Comparison of ENCODE assay signal across 18 cellular contexts in genomic region chr2:179966778-179967394, GRCh38. TPM values are rescaled to one million over a fixed set of nuclear protein-coding genes. Genes with fewer than 3 reads are reported as not detected.
A peak's percentile ranks its signal among the peaks of the same experiment; 100 is the strongest.
DNase-seq lines count a peak whose midpoint lies in the region; ATAC-seq and TF ChIP-seq lines count a peak whose summit lies in the region.
"Had no signal": no experiment of that assay in that cellular context is flagged by ENCODE, and none has a peak within 500 bp of the region (broad histone marks: within the 10 kb centered on the region; RNA-seq: fewer than 3 reads in every experiment).

No MANE protein-coding gene starts in this region.

- POLR2A ChIA-PET in activated CD8-positive, alpha-beta T cell treated with anti-CD3 and anti-CD28 coated beads for 36 hours (lab: Charles Lee) = no interaction called here
- POLR2A ChIA-PET in activated CD8-positive, alpha-beta T cell treated with anti-CD3 and anti-CD28 coated beads, Interleukin-2, amount 10 ng/mL, durations not matched to agents 7 days and 5 days (lab: Charles Lee) = no interaction called here

- peaks cover 9% of the 10 kb centered on the region for H3K4me1 Mint-ChIP-seq in activated CD8-positive, alpha-beta T cell treated with anti-CD3 and anti-CD28 coated beads for 36 hours (ENCODE audit: low read depth)
- H3K4me1 Mint-ChIP-seq in activated CD8-positive, alpha-beta T cell treated with anti-CD3 and anti-CD28 coated beads, Interleukin-2, amount 10 ng/mL, durations not matched to agents 7 days and 5 days (ENCODE audit: low read depth) = peaks cover 2% of the 10 kb centered on the region
- no peaks in the 10 kb centered on the region for H3K4me1 Mint-ChIP-seq in neural progenitor cell

- 77% methylated on average over 3 of the region's 3 CpGs for WGBS in HUES64
- 82 to 85% methylated on average over 3 of the region's 3 CpGs for WGBS in upper lobe of left lung, 2 donors

- H2AFZ ChIP-seq in neural progenitor cell (replicated peaks) = no peak overlapping the region
- H2AFZ ChIP-seq: GM23248 had no signal

- H3K4me3 ChIP-seq in HUES64 (ENCODE audit: low read length) = no peak overlapping the region
- H3K4me3 ChIP-seq in neural progenitor cell = no peak overlapping the region
- H3K4me3 ChIP-seq in upper lobe of left lung = no peak overlapping the region
- H3K4me3 ChIP-seq: GM23248 had no signal

- H3K9me3 Mint-ChIP-seq in activated CD8-positive, alpha-beta T cell treated with anti-CD3 and anti-CD28 coated beads for 36 hours = no peaks in the 10 kb centered on the region
- H3K9me3 Mint-ChIP-seq in activated CD8-positive, alpha-beta T cell treated with anti-CD3 and anti-CD28 coated beads, Interleukin-2, amount 10 ng/mL, durations not matched to agents 7 days and 5 days (ENCODE audit: insufficient read depth) = no peaks in the 10 kb centered on the region
- no peaks in the 10 kb centered on the region for H3K9me3 Mint-ChIP-seq in neural progenitor cell

- TF ChIP-seq POLR2A in upper lobe of left lung (IDR thresholded peaks at IDR 0.05) = no peak

- peaks cover 17% of the 10 kb centered on the region for H3K4me1 ChIP-seq in HUES64 (ENCODE audit: insufficient read depth, low read length)
- peaks cover 12% of the 10 kb centered on the region for H3K4me1 ChIP-seq in neural progenitor cell
- no peaks in the 10 kb centered on the region for H3K4me1 ChIP-seq in upper lobe of left lung

- no peaks in the 10 kb centered on the region for H3K79me2 ChIP-seq in neural progenitor cell (ENCODE audit: low read depth)

- no peak for ATAC-seq in activated CD8-positive, alpha-beta T cell treated with anti-CD3 and anti-CD28 coated beads for 36 hours
- no peak for ATAC-seq in activated CD8-positive, alpha-beta T cell treated with anti-CD3 and anti-CD28 coated beads, Interleukin-2, amount 10 ng/mL, durations not matched to agents 7 days and 5 days
- ATAC-seq in upper lobe of left lung (ENCODE audit: low FRiP score in 2 of 2) = no peak
- ATAC-seq in GM18498 (IDR thresholded peaks at IDR 0.05; ENCODE audit: unreplicated experiment) = no peak
- ATAC-seq: HCT116, Panc1 had no signal

- H3K27ac ChIP-seq in HUES64 (ENCODE audit: low read depth, low read length) (peak overlapping the region; percentile 35; the same call in 1 of the 2 replicates), neural progenitor cell (peak overlapping the region; percentile 42), upper lobe of left lung (no peak overlapping the region)
- H3K27ac ChIP-seq: C4-2B, GM23248 had no signal

- CTCF ChIA-PET in activated CD8-positive, alpha-beta T cell treated with anti-CD3 and anti-CD28 coated beads for 36 hours (lab: Charles Lee) = no interaction called here
- CTCF ChIA-PET in activated CD8-positive, alpha-beta T cell treated with anti-CD3 and anti-CD28 coated beads, Interleukin-2, amount 10 ng/mL, durations not matched to agents 7 days and 5 days (lab: Charles Lee) = interaction anchor here (1.4 kb wide), 1 partner anchor 31 kb away, joined by 4 read pairs; no protein-coding TSS in a partner anchor

- H3K36me3 ChIP-seq in HUES64 (ENCODE audit: insufficient read depth, low read length) (peaks cover 92% of the 10 kb centered on the region), neural progenitor cell (peaks cover 49% of the 10 kb centered on the region), upper lobe of left lung (peaks cover 3 to 84% (median 32%) of the 10 kb centered on the region in 4 donors)

- intact Hi-C loops in activated CD8-positive, alpha-beta T cell treated with anti-CD3 and anti-CD28 coated beads for 36 hours (cut with micrococcal nuclease) = no loop called here

- H3K9ac ChIP-seq in HUES64 (ENCODE audit: low read depth, low read length) (no peak overlapping the region), neural progenitor cell (no peak overlapping the region)
- H3K9ac ChIP-seq: GM23248 had no signal

- no peak for TF ChIP-seq CTCF in activated CD8-positive, alpha-beta T cell treated with anti-CD3 and anti-CD28 coated beads for 36 hours (IDR thresholded peaks at IDR 0.05)
- TF ChIP-seq CTCF in neural progenitor cell (IDR thresholded peaks at IDR 0.05) = no peak
- no peak for TF ChIP-seq CTCF in upper lobe of left lung (IDR thresholded peaks at IDR 0.05)

- H3K4me2 ChIP-seq in neural progenitor cell = peak overlapping the region; percentile 38

- peaks cover 2% of the 10 kb centered on the region for H3F3A ChIP-seq in neural progenitor cell (ENCODE audit: low read depth)

- no peaks in the 10 kb centered on the region for H4K20me1 ChIP-seq in neural progenitor cell (ENCODE audit: low read depth)

- peaks cover 35% of the 10 kb centered on the region for H3K36me3 Mint-ChIP-seq in activated CD8-positive, alpha-beta T cell treated with anti-CD3 and anti-CD28 coated beads for 36 hours (ENCODE audit: low read depth)
- peaks cover 52% of the 10 kb centered on the region for H3K36me3 Mint-ChIP-seq in activated CD8-positive, alpha-beta T cell treated with anti-CD3 and anti-CD28 coated beads, Interleukin-2, amount 10 ng/mL, durations not matched to agents 7 days and 5 days (ENCODE audit: low read depth)
- peaks cover 32% of the 10 kb centered on the region for H3K36me3 Mint-ChIP-seq in neural progenitor cell

- H3K9me3 ChIP-seq in HUES64 (ENCODE audit: insufficient read depth, low read depth, low read length) = no peaks in the 10 kb centered on the region
- no peaks in the 10 kb centered on the region for H3K9me3 ChIP-seq in neural progenitor cell (ENCODE audit: low read depth)
- no peaks in the 10 kb centered on the region for H3K9me3 ChIP-seq in upper lobe of left lung

- no peak for DNase-seq in activated CD8-positive, alpha-beta T cell treated with anti-CD3 and anti-CD28 coated beads for 36 hours
- no peak for DNase-seq in activated CD8-positive, alpha-beta T cell treated with anti-CD3 and anti-CD28 coated beads, Interleukin-2, amount 10 ng/mL, durations not matched to agents 7 days and 5 days
- peak; percentile 13 for DNase-seq in amniotic epithelial cell (ENCODE audit: low read depth)
- no peak for DNase-seq in neural progenitor cell (ENCODE audit: low spot score)
- DNase-seq in upper lobe of left lung = no peak
- no peak for DNase-seq in hepatic stellate cell (ENCODE audit: low spot score)
- DNase-seq: GM23248, Kasumi-1, NCI-H1694, NCI-H2081, NCI-H2171, NCI-H526, SIG-M5 had no signal

- no peak overlapping the region for H3K4me3 Mint-ChIP-seq in activated CD8-positive, alpha-beta T cell treated with anti-CD3 and anti-CD28 coated beads for 36 hours
- no peak overlapping the region for H3K4me3 Mint-ChIP-seq in activated CD8-positive, alpha-beta T cell treated with anti-CD3 and anti-CD28 coated beads, Interleukin-2, amount 10 ng/mL, durations not matched to agents 7 days and 5 days
- no peak overlapping the region for H3K4me3 Mint-ChIP-seq in neural progenitor cell

- no peaks in the 10 kb centered on the region for H3K27me3 ChIP-seq in HUES64 (ENCODE audit: insufficient read depth, low read length)
- H3K27me3 ChIP-seq in neural progenitor cell = no peaks in the 10 kb centered on the region
- no peaks in the 10 kb centered on the region for H3K27me3 ChIP-seq in upper lobe of left lung

- peak overlapping the region; percentile 34 for H3K27ac Mint-ChIP-seq in activated CD8-positive, alpha-beta T cell treated with anti-CD3 and anti-CD28 coated beads for 36 hours
- H3K27ac Mint-ChIP-seq in activated CD8-positive, alpha-beta T cell treated with anti-CD3 and anti-CD28 coated beads, Interleukin-2, amount 10 ng/mL, durations not matched to agents 7 days and 5 days = no peak overlapping the region
- no peak overlapping the region for H3K27ac Mint-ChIP-seq in neural progenitor cell

- TF ChIP-seq EP300 in upper lobe of left lung (IDR thresholded peaks at IDR 0.05) = no peak

- no peaks in the 10 kb centered on the region for H3K27me3 Mint-ChIP-seq in activated CD8-positive, alpha-beta T cell treated with anti-CD3 and anti-CD28 coated beads for 36 hours
- no peaks in the 10 kb centered on the region for H3K27me3 Mint-ChIP-seq in activated CD8-positive, alpha-beta T cell treated with anti-CD3 and anti-CD28 coated beads, Interleukin-2, amount 10 ng/mL, durations not matched to agents 7 days and 5 days (ENCODE audit: low read depth)
- no peaks in the 10 kb centered on the region for H3K27me3 Mint-ChIP-seq in neural progenitor cell (ENCODE audit: insufficient read depth, low read depth)

RNA-seq across cellular contexts. Expression of gene CWC22, which starts 40.2 kb away (rescaled TPM):
- total RNA-seq in activated CD8-positive, alpha-beta T cell treated with anti-CD3 and anti-CD28 coated beads for 36 hours = 10 to 100 TPM; 23.4 to 23.9 TPM
- total RNA-seq in activated CD8-positive, alpha-beta T cell treated with anti-CD3 and anti-CD28 coated beads, Interleukin-2, amount 10 ng/mL, durations not matched to agents 7 days and 5 days = 10 to 100 TPM; 20.0 to 20.6 TPM
- polyA plus RNA-seq in HUES64 (2013, experiment 1 of 2) = 30.6 TPM
- polyA plus RNA-seq in HUES64 (2013, experiment 2 of 2) = 28.3 TPM
- 43.6 and 60.2 TPM in 2 replicates for total RNA-seq in neural progenitor cell (ENCODE audit: low replicate concordance)
- 10 to 100 TPM in 5 of 6 donors, 1 to 10 TPM in 1; 9.5 to 31.5 (median 17.3) TPM for total RNA-seq in upper lobe of left lung

Comparison
In these comparisons a context has a peak if more than half of its experiments do, and no peak if none do; other contexts are left out.
1. H3K27ac ChIP-seq: peak in HUES64 (single experiment) and neural progenitor cell (single experiment); none in upper lobe of left lung (0 of 4).